In the genomic region with DNA sequence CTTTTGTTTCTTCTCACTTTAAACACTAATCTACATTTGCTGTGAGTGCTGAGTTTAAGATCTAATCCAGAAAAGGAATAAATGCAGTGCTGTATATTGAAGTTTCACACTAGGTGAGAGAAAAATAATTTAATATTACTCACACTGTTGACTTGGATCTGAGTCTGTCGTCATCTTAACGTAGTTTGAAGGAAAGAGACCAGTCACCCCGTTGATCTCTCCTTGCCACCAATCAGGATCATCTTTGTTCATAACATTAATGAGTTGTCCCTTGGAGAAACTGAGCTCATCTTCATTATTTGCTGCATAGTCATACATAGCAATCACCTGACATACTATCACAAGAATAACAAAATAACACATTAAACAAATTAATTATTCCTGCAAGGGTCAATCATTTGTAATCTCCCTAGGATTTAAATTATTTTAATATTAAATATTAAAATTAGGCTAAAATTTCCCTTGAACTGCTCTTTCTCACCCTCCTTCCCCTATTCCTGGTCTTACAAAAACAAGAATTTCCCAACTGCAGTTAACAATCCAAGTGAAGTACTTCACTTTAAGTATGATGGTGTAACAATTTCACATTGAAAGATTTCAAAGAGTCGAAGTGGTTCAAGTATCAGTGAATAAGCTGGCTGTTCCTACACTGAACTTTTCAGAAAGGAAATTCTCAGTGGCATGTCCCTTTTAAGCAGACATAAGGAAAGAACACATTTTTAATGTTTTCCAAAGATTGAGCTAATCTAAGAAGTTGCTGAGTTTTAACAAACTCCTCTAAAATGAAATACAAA, we compare ENCODE assay signal across 11 cellular contexts.
"Had no signal": no experiment of that assay in that cellular context is flagged by ENCODE, and none has a peak within 500 bp of the region (broad histone marks: within the 10 kb centered on the region; RNA-seq: fewer than 3 reads in every experiment).

No MANE protein-coding gene starts in this region.

- H3K27me3 ChIP-seq: breast epithelium, gastroesophageal sphincter, neural progenitor cell, ovary had no signal

- H2AFZ ChIP-seq: neural progenitor cell had no signal

- H3K4me1 ChIP-seq: breast epithelium, gastroesophageal sphincter, neural progenitor cell had no signal

- ATAC-seq: gastroesophageal sphincter had no signal

- H3K9ac ChIP-seq: neural progenitor cell had no signal

- H3K4me3 ChIP-seq: breast epithelium, gastroesophageal sphincter, neural progenitor cell, ovary had no signal

- H3K9me3 ChIP-seq: breast epithelium, gastroesophageal sphincter, ovary had no signal

- H3K4me2 ChIP-seq: neural progenitor cell had no signal

- H3K27ac ChIP-seq: breast epithelium, gastroesophageal sphincter, neural progenitor cell, ovary had no signal

- DNase-seq: activated CD4-positive, alpha-beta memory T cell treated with anti-CD3 and anti-CD28 coated beads for 36 hours; activated CD4-positive, CD25-positive, alpha-beta regulatory T cell treated with anti-CD3 and anti-CD28 coated beads, Interleukin-2, amount 50 U/mL, for 72 hours; activated naive CD4-positive, alpha-beta T cell treated with anti-CD3 and anti-CD28 coated beads, Interleukin-2, amount 50 U/mL, for 16 hours; kidney; midbrain; ovary; stimulated activated CD4-positive, alpha-beta T cell treated with anti-CD3 and anti-CD28 coated beads, Interleukin-2, amount 100 ng/mL, for 48 hours; stimulated activated naive CD4-positive, alpha-beta T cell treated with Interleukin-2 at 50 U/mL for 16 hours had no signal

- H3K36me3 ChIP-seq: neural progenitor cell, ovary had no signal
